ENCODE assay signal across 8 cellular contexts in genomic region chr18:6752200-6752873, GRCh38. TPM values are rescaled to one million over a fixed set of nuclear protein-coding genes. Genes with fewer than 3 reads are reported as not detected.
DNase-seq lines count a peak whose midpoint lies in the region; ATAC-seq and TF ChIP-seq lines count a peak whose summit lies in the region.

No MANE protein-coding gene starts in this region.

- H2AFZ ChIP-seq in mesenchymal stem cell (ENCODE audit: low read depth, low read length): peak overlapping the region; percentile 63

- no peak overlapping the region for H3K4me2 ChIP-seq in mesenchymal stem cell (ENCODE audit: low read length, poor library complexity, severe bottlenecking)

- H4K91ac ChIP-seq in mesenchymal stem cell (ENCODE audit: low read length): no peak overlapping the region

- no peaks in the 10 kb centered on the region for H3K4me1 Mint-ChIP-seq in stimulated activated naive B cell treated with anti-CD40 and anti-IgM and Interleukin-4, amounts not matched to agents 10 μg/mL and 1 μg/mL and 100 μg/mL, for 72 hours

- H3K4me3 Mint-ChIP-seq in stimulated activated naive B cell treated with anti-CD40 and anti-IgM and Interleukin-4, amounts not matched to agents 10 μg/mL and 1 μg/mL and 100 μg/mL, for 72 hours: no peak overlapping the region

- H2BK12ac ChIP-seq in mesenchymal stem cell (ENCODE audit: low read length in 2 of 2): peak overlapping the region; percentile 71 to 93

- peak; percentile 84 for DNase-seq in mesenchymal stem cell
- DNase-seq in thyroid gland: peak in 1 of 2 donors; percentile 25
- no peak for DNase-seq in NCI-H345 treated with DMSO at 0.1 percent for 48 hours (lab: John Stamatoyannopoulos, UW; ENCODE audit: unreplicated experiment)
- DNase-seq in stimulated activated naive B cell treated with anti-CD40 and anti-IgM and Interleukin-4, amounts not matched to agents 10 μg/mL and 1 μg/mL and 100 μg/mL, for 72 hours: no peak
- no peak for DNase-seq in RKO (ENCODE audit: low spot score)

- 32% methylated on average over 6 of the region's 7 CpGs for WGBS in HUES64
- WGBS in ectodermal cell, 2 experiments: 22 to 23% methylated on average over 6 to 7 of the region's 7 CpGs
- WGBS in mesenchymal stem cell: 34% methylated on average over 5 of the region's 7 CpGs
- 62 to 65% methylated on average over 7 of the region's 7 CpGs for WGBS in thyroid gland, 2 donors

- H3K9ac ChIP-seq in HUES64 (ENCODE audit: low read depth, low read length) (peak overlapping the region; percentile 64), mesenchymal stem cell (ENCODE audit: low read length) (peak overlapping the region; percentile 74)

- no peak overlapping the region for H3K27ac Mint-ChIP-seq in stimulated activated naive B cell treated with anti-CD40 and anti-IgM and Interleukin-4, amounts not matched to agents 10 μg/mL and 1 μg/mL and 100 μg/mL, for 72 hours

- peak overlapping the region; percentile 54 for H2BK120ac ChIP-seq in mesenchymal stem cell (ENCODE audit: low read depth, low read length)

- H3K4ac ChIP-seq in mesenchymal stem cell (ENCODE audit: low read depth in 1 of 2, low read length in 2 of 2): peak overlapping the region in 1 of 2 experiments; percentile 51

- H3K18ac ChIP-seq in mesenchymal stem cell (ENCODE audit: low read depth in 1 of 2, low read length in 2 of 2): peak overlapping the region in 1 of 2 experiments; percentile 34

- H2AK5ac ChIP-seq in mesenchymal stem cell (ENCODE audit: low read length, severe bottlenecking): no peak overlapping the region

- no peaks in the 10 kb centered on the region for H3K36me3 ChIP-seq in HUES64 (ENCODE audit: insufficient read depth, low read length)
- no peaks in the 10 kb centered on the region for H3K36me3 ChIP-seq in ectodermal cell (ENCODE audit: control insufficient read depth, insufficient read depth, low read length)
- H3K36me3 ChIP-seq in mesenchymal stem cell (ENCODE audit: control insufficient read depth in 1 of 2, insufficient read depth in 2 of 2, low read depth in 1 of 2, low read length in 2 of 2): no peaks in the 10 kb centered on the region
- H3K36me3 ChIP-seq in thyroid gland: no peaks in the 10 kb centered on the region

- no peak overlapping the region for H2BK5ac ChIP-seq in mesenchymal stem cell (ENCODE audit: low read depth, low read length, poor library complexity, severe bottlenecking)

- peaks cover 10% of the 10 kb centered on the region for H3K9me3 ChIP-seq in HUES64 (ENCODE audit: insufficient read depth, low read depth, low read length)
- no peaks in the 10 kb centered on the region for H3K9me3 ChIP-seq in ectodermal cell (ENCODE audit: control insufficient read depth, low read length)
- peaks cover 8% of the 10 kb centered on the region for H3K9me3 ChIP-seq in mesenchymal stem cell (ENCODE audit: control insufficient read depth, low read length)
- H3K9me3 ChIP-seq in thyroid gland: no peaks in the 10 kb centered on the region

- no peak for TF ChIP-seq CTCF in thyroid gland (IDR thresholded peaks at IDR 0.05)

- H3K4me1 ChIP-seq in HUES64 (ENCODE audit: insufficient read depth, low read length) (peaks cover 60% of the 10 kb centered on the region), ectodermal cell (ENCODE audit: control insufficient read depth, insufficient read depth, low read length) (peaks cover 11% of the 10 kb centered on the region), mesenchymal stem cell (ENCODE audit: control insufficient read depth, insufficient read depth, low read depth, low read length) (peaks cover 7% of the 10 kb centered on the region), thyroid gland (peaks cover 21 to 28% of the 10 kb centered on the region in 2 donors)

- H3K27me3 ChIP-seq in HUES64 (ENCODE audit: insufficient read depth, low read length) (no peaks in the 10 kb centered on the region), ectodermal cell (ENCODE audit: control insufficient read depth, insufficient read depth, low read length, poor library complexity, severe bottlenecking) (no peaks in the 10 kb centered on the region), mesenchymal stem cell (ENCODE audit: control insufficient read depth in 1 of 2, insufficient read depth in 1 of 2, low read length in 2 of 2) (no peaks in the 10 kb centered on the region), thyroid gland (no peaks in the 10 kb centered on the region)

- intact Hi-C loops in thyroid gland (cut with DNase I): no loop called here

- peaks cover 0 to 3% of the 10 kb centered on the region in 2 donors for H3K9me3 Mint-ChIP-seq in stimulated activated naive B cell treated with anti-CD40 and anti-IgM and Interleukin-4, amounts not matched to agents 10 μg/mL and 1 μg/mL and 100 μg/mL, for 72 hours

- ATAC-seq in GM21526 (IDR thresholded peaks at IDR 0.05; ENCODE audit: low FRiP score, unreplicated experiment): no peak
- ATAC-seq in stimulated activated naive B cell treated with anti-CD40 and anti-IgM and Interleukin-4, amounts not matched to agents 10 μg/mL and 1 μg/mL and 100 μg/mL, for 72 hours (replicated peaks): no peak

- peak overlapping the region; percentile 27 for H4K8ac ChIP-seq in mesenchymal stem cell (ENCODE audit: low read length)

- peak in 1 of 2 donors; percentile 24 for TF ChIP-seq POLR2A in thyroid gland (IDR thresholded peaks at IDR 0.05)

- no peak overlapping the region for H3K23ac ChIP-seq in mesenchymal stem cell (ENCODE audit: low read length in 2 of 2)

- H3K27me3 Mint-ChIP-seq in stimulated activated naive B cell treated with anti-CD40 and anti-IgM and Interleukin-4, amounts not matched to agents 10 μg/mL and 1 μg/mL and 100 μg/mL, for 72 hours: no peaks in the 10 kb centered on the region

- no peaks in the 10 kb centered on the region for H3K36me3 Mint-ChIP-seq in stimulated activated naive B cell treated with anti-CD40 and anti-IgM and Interleukin-4, amounts not matched to agents 10 μg/mL and 1 μg/mL and 100 μg/mL, for 72 hours

- H3K27ac ChIP-seq in HUES64 (ENCODE audit: low read depth, low read length): peak overlapping the region; percentile 98
- H3K27ac ChIP-seq in ectodermal cell (ENCODE audit: insufficient read depth, low read depth, low read length, poor library complexity, severe bottlenecking): peak overlapping the region; percentile 84
- peak overlapping the region; percentile 81 for H3K27ac ChIP-seq in mesenchymal stem cell (ENCODE audit: low read length, poor library complexity, severe bottlenecking)
- H3K27ac ChIP-seq in thyroid gland: peak overlapping the region; percentile 13 to 91 (median 52)

- H3K14ac ChIP-seq in mesenchymal stem cell (ENCODE audit: low read length in 2 of 2): no peak overlapping the region

- H3K4me3 ChIP-seq in HUES64 (ENCODE audit: low read length) (peak overlapping the region; percentile 20), ectodermal cell (ENCODE audit: insufficient read depth, low read depth, low read length) (no peak overlapping the region), mesenchymal stem cell (ENCODE audit: insufficient read depth in 1 of 2, low read depth in 1 of 2, low read length in 2 of 2) (no peak overlapping the region), thyroid gland (replicated peaks in 1 of 3) (no peak overlapping the region)

- no peak overlapping the region for H2BK15ac ChIP-seq in mesenchymal stem cell (ENCODE audit: low read depth, poor library complexity, severe bottlenecking)

- H3K79me1 ChIP-seq in mesenchymal stem cell (replicated peaks; ENCODE audit: low read length, poor library complexity, severe bottlenecking): peaks cover 5% of the 10 kb centered on the region

RNA-seq across cellular contexts. Expression of gene ARHGAP28, which starts 22.8 kb away (rescaled TPM):
- 21.3 TPM for polyA plus RNA-seq in HUES64 (2013, experiment 1 of 2)
- polyA plus RNA-seq in HUES64 (2013, experiment 2 of 2): 28.0 TPM
- polyA plus RNA-seq in ectodermal cell (2013, experiment 1 of 4): 28.7 TPM
- polyA plus RNA-seq in ectodermal cell (2013, experiment 2 of 4): 37.3 TPM
- 30.9 TPM for polyA plus RNA-seq in ectodermal cell (2013, experiment 3 of 4)
- 30.3 TPM for polyA plus RNA-seq in ectodermal cell (2013, experiment 4 of 4)
- polyA plus RNA-seq in mesenchymal stem cell (2013, experiment 1 of 2): 8.3 TPM
- 8.3 TPM for polyA plus RNA-seq in mesenchymal stem cell (2013, experiment 2 of 2)
- total RNA-seq in thyroid gland: 10 to 100 TPM in 2 of 4 donors, 1 to 10 TPM in 2; 2.8 to 26.5 (median 9.1) TPM
